Comparison of ENCODE assay signal across 2 cellular contexts in the genomic region with DNA sequence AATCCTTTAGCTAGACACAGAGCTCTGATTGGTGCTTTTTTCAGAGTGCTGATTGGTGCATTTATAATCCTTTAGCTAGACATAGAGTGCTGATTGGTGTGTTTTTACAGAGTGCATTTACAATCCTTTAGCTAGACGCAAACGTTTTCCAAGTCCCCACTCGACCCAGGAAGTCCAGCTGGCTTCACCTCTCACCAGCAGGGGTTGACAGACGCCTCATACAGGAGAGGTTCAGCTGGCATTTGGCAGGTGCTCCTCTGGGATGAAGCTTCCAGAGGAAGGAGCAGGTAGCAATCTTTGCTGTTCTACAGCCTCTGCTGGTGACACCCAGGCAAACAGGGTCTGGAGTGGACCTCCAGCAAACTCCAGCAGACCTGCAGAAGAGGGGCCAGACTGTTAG.
A peak's percentile ranks its signal among the peaks of the same experiment; 100 is the strongest.
TF ChIP-seq lines count a peak whose summit lies in the region.

No MANE protein-coding gene starts in this region.

TF ChIP-seq in K562, 482 proteins besides CTCF, POLR2A, EP300 and RAD21:
- peak; percentile 64 for TF ChIP-seq NFYB (IDR thresholded peaks at IDR 0.05; ENCODE audit: extremely low read depth, insufficient read length)

TF ChIP-seq in HepG2, 621 proteins besides CTCF, POLR2A, EP300 and RAD21:
- TF ChIP-seq NFYB (CRISPR knock-in tag; IDR thresholded peaks at IDR 0.05), result 0 out of 2 replicates have a peak, but pooled peaks have one; percentile 21
